In genomic region chr12:108423486-108423885, GRCh38 we compare ENCODE assay signal across 30 cellular contexts.
"Had no signal": no experiment of that assay in that cellular context is flagged by ENCODE, and none has a peak within 500 bp of the region (broad histone marks: within the 10 kb centered on the region; RNA-seq: fewer than 3 reads in every experiment).

No MANE protein-coding gene starts in this region.

- H3K4me1 ChIP-seq: adrenal gland, ascending aorta had no signal

- FAIRE-seq: bronchial epithelial cell, TTC549 had no signal

- H3K27ac ChIP-seq: adrenal gland, ascending aorta, cardiac muscle cell, VCaP had no signal

- H3K9me3 ChIP-seq: adrenal gland, ascending aorta had no signal

- H3K4me3 ChIP-seq: adrenal gland, ascending aorta, cardiac muscle cell had no signal

- H3K27me3 ChIP-seq: adrenal gland, ascending aorta, cardiac muscle cell had no signal

- DNase-seq: activated B cell treated with CpG ODN at 0.5 μM for 24 hours; activated CD4-positive, alpha-beta memory T cell treated with anti-CD3 and anti-CD28 coated beads for 36 hours; activated CD4-positive, alpha-beta T cell treated with anti-CD3 and anti-CD28 coated beads for 4 hours; activated CD4-positive, alpha-beta T cell treated with anti-CD3 and anti-CD28 coated beads, Interleukin-2, amount 10 ng/mL, durations not matched to agents 24 days and 14 days; activated CD4-positive, alpha-beta T cell treated with anti-CD3 and anti-CD28 coated beads, Interleukin-2, amount 50 U/mL, for 1 hour; activated CD4-positive, alpha-beta T cell treated with anti-CD3 and anti-CD28 coated beads, Interleukin-2, amount 50 U/mL, for 4 hours; activated CD4-positive, CD25-positive, alpha-beta regulatory T cell treated with anti-CD3 and anti-CD28 coated beads, Interleukin-2, amount 50 U/mL, for 72 hours; activated CD8-positive, alpha-beta memory T cell treated with anti-CD3 and anti-CD28 coated beads, Interleukin-2, amount 50 U/mL, for 4 hours; activated CD8-positive, alpha-beta T cell treated with anti-CD3 and anti-CD28 coated beads for 36 hours; activated effector memory CD4-positive, alpha-beta T cell treated with anti-CD3 and anti-CD28 coated beads, Interleukin-2, amount 50 U/mL, for 16 hours; activated gamma-delta T cell treated with Interleukin-2 at 50 U/mL for 16 hours; activated naive CD4-positive, alpha-beta T cell; activated naive CD4-positive, alpha-beta T cell treated with anti-CD3 and anti-CD28 coated beads for 36 hours; activated naive CD4-positive, alpha-beta T cell treated with anti-CD3 and anti-CD28 coated beads, Interleukin-2, amount 50 U/mL, for 16 hours; activated naive CD8-positive, alpha-beta T cell treated with anti-CD3 and anti-CD28 coated beads for 36 hours; activated T-cell treated with anti-CD3 and anti-CD28 coated beads for 4 hours; activated T-cell treated with anti-CD3 and anti-CD28 coated beads, Interleukin-2, amount 50 U/mL, for 1 hour; activated T-cell treated with anti-CD3 and anti-CD28 coated beads, Interleukin-2, amount 50 U/mL, for 4 hours; activated T-cell treated with anti-CD3 and anti-CD28 coated beads, Interleukin-2, amount 50 U/mL, for 72 hours; adrenal gland; amniotic stem cell; caudate nucleus; cerebellar nuclear complex; T-helper 2 cell; T-helper 9 cell had no signal

- H3K36me3 ChIP-seq: adrenal gland, ascending aorta, cardiac muscle cell had no signal
